Comparison of ENCODE assay signal across 1 cellular context in genomic region chr1:93673159-93673657, GRCh38.
TF ChIP-seq lines count a peak whose summit lies in the region.

No MANE protein-coding gene starts in this region.

TF ChIP-seq in SK-N-SH, 30 proteins besides CTCF, POLR2A, EP300 and RAD21 (continued from another document):
- TF ChIP-seq, protein P1, sequence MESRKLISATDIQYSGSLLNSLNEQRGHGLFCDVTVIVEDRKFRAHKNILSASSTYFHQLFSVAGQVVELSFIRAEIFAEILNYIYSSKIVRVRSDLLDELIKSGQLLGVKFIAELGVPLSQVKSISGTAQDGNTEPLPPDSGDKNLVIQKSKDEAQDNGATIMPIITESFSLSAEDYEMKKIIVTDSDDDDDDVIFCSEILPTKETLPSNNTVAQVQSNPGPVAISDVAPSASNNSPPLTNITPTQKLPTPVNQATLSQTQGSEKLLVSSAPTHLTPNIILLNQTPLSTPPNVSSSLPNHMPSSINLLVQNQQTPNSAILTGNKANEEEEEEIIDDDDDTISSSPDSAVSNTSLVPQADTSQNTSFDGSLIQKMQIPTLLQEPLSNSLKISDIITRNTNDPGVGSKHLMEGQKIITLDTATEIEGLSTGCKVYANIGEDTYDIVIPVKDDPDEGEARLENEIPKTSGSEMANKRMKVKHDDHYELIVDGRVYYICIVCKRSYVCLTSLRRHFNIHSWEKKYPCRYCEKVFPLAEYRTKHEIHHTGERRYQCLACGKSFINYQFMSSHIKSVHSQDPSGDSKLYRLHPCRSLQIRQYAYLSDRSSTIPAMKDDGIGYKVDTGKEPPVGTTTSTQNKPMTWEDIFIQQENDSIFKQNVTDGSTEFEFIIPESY (IDR thresholded peaks at IDR 0.05; ENCODE audit: borderline replicate concordance, low read depth), result no peak
